In the genomic region with DNA sequence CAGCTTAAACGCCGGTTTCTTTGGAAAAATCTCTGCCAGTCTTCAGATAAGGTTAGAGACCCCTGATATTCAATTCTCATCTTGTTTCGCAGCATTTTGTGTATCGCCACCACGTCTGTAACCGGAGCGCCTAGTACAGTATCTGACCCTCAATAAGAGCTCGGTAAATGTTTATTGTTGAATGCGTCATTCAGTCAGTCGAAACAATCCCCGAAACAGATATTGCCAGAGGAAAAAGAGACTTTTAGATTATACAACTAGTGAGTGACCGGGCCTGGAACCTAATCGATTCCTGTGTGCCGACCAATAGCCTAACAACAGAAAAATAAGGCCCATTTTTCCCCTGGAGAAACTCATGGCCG, we compare ENCODE assay signal across 9 cellular contexts. TPM values are rescaled to one million over a fixed set of nuclear protein-coding genes. Genes with fewer than 3 reads are reported as not detected.
DNase-seq lines count a peak whose midpoint lies in the region; ATAC-seq, FAIRE-seq and TF ChIP-seq lines count a peak whose summit lies in the region.
"Had no signal": no experiment of that assay in that cellular context is flagged by ENCODE, and none has a peak within 500 bp of the region (broad histone marks: within the 10 kb centered on the region; RNA-seq: fewer than 3 reads in every experiment).

No MANE protein-coding gene starts in this region.

- FAIRE-seq in GM12891 (lab: Jason Lieb, UNC), result no peak
- FAIRE-seq: A204.1 had no signal

- H3K27ac ChIP-seq in stomach, result peak overlapping the region; percentile 81 to 91 (median 82)

- H3K9me3 ChIP-seq in stomach, result no peaks in the 10 kb centered on the region

- WGBS in stomach, 5 donors, result 4 to 7% (median 4%) methylated on average over 15 of the region's 15 CpGs

- H3K4me3 Mint-ChIP-seq in immature natural killer cell, result peak overlapping the region; percentile 85 to 93 (median 90)

- no peaks in the 10 kb centered on the region for H3K27me3 ChIP-seq in stomach

- peak overlapping the region; percentile 84 to 100 (median 94) for H3K4me3 ChIP-seq in stomach

- peak; percentile 54 for DNase-seq in DMS53 (lab: John Stamatoyannopoulos, UW)
- no peak for DNase-seq in DMS53 treated with DMSO at 0.1 percent for 48 hours (lab: John Stamatoyannopoulos, UW; ENCODE audit: unreplicated experiment)
- no peak for DNase-seq in activated naive CD4-positive, alpha-beta T cell treated with anti-CD3 and anti-CD28 coated beads, Interleukin-2, amount 50 U/mL, for 72 hours (ENCODE audit: low spot score in 2 of 2)
- DNase-seq in immature natural killer cell, result no peak
- DNase-seq in stomach, result no peak
- DNase-seq in SIG-M5 treated with dmso at 0.1 percent for 504 hours (lab: John Stamatoyannopoulos, UW; ENCODE audit: unreplicated experiment), result no peak
- no peak for DNase-seq in GM12891 (ENCODE audit: insufficient read length, low spot score)

- peaks cover 0 to 8% (median 2%) of the 10 kb centered on the region in 3 donors for H3K27me3 Mint-ChIP-seq in immature natural killer cell (ENCODE audit: low read depth in 3 of 3)

- TF ChIP-seq CTCF in stomach (IDR thresholded peaks at IDR 0.05), result no peak

- peaks cover 18 to 33% of the 10 kb centered on the region in 2 donors for H3K36me3 Mint-ChIP-seq in activated naive CD4-positive, alpha-beta T cell treated with anti-CD3 and anti-CD28 coated beads, Interleukin-2, amount 50 U/mL, for 72 hours
- no peaks in the 10 kb centered on the region for H3K36me3 Mint-ChIP-seq in immature natural killer cell

- no peaks in the 10 kb centered on the region for H3K36me3 ChIP-seq in stomach

- intact Hi-C loops in stomach (cut with DNase I; ENCODE audit: low total_unique reads), result loop anchor here (10.0 kb wide), 1 partner anchor 81 kb away; the partner anchor contains the start of genes GLTPD2 and VMO1

- TF ChIP-seq POLR2A in stomach (IDR thresholded peaks at IDR 0.05) (no peak), GM12891 (IDR thresholded peaks at IDR 0.05; ENCODE audit: low read depth, low read length) (no peak)

- no peak for TF ChIP-seq EP300 in stomach (IDR thresholded peaks at IDR 0.05)

- ATAC-seq in activated naive CD4-positive, alpha-beta T cell treated with anti-CD3 and anti-CD28 coated beads, Interleukin-2, amount 50 U/mL, for 72 hours, result no peak
- no peak for ATAC-seq in GM18519 (IDR thresholded peaks at IDR 0.05; ENCODE audit: low FRiP score, unreplicated experiment)

- H3K9me3 Mint-ChIP-seq in activated naive CD4-positive, alpha-beta T cell treated with anti-CD3 and anti-CD28 coated beads, Interleukin-2, amount 50 U/mL, for 72 hours, result no peaks in the 10 kb centered on the region
- no peaks in the 10 kb centered on the region for H3K9me3 Mint-ChIP-seq in immature natural killer cell

- H3K4me1 ChIP-seq in stomach, result peaks cover 13 to 41% (median 25%) of the 10 kb centered on the region in 4 donors

- peak overlapping the region; percentile 95 to 97 for H3K27ac Mint-ChIP-seq in activated naive CD4-positive, alpha-beta T cell treated with anti-CD3 and anti-CD28 coated beads, Interleukin-2, amount 50 U/mL, for 72 hours
- H3K27ac Mint-ChIP-seq in immature natural killer cell, result peak overlapping the region; percentile 40 to 89 (median 81)

- H3K4me1 Mint-ChIP-seq in immature natural killer cell, result peaks cover 33 to 43% of the 10 kb centered on the region in 2 donors

TF ChIP-seq in GM12891, 5 proteins besides CTCF, POLR2A, EP300 and RAD21:
- TF ChIP-seq TAF1 (IDR thresholded peaks at IDR 0.05; ENCODE audit: low read depth, low read length) (no peak), SPI1 (IDR thresholded peaks at IDR 0.05; ENCODE audit: low read depth, low read length) (no peak), PAX5 (IDR thresholded peaks at IDR 0.05; ENCODE audit: insufficient read depth, low read length, severe bottlenecking) (no peak), POLR2AphosphoS5 (IDR thresholded peaks at IDR 0.05; ENCODE audit: low read depth, low read length) (no peak), POU2F2 (IDR thresholded peaks at IDR 0.05; ENCODE audit: low read depth, low read length) (no peak)

RNA-seq across cellular contexts. Expression of gene PELP1, which starts 0.6 kb away (rescaled TPM):
- total RNA-seq in activated naive CD4-positive, alpha-beta T cell treated with anti-CD3 and anti-CD28 coated beads, Interleukin-2, amount 50 U/mL, for 72 hours, result 100 to 1,000 TPM in 1 of 2 donors, 10 to 100 TPM in 1; 99.1 to 126 TPM
- 10 to 100 TPM in 1 of 3 donors, 1 to 10 TPM in 2; 3.8 to 11.1 (median 4.6) TPM for polyA plus RNA-seq in immature natural killer cell
- total RNA-seq in stomach, result 10 to 100 TPM in 4 of 5 donors, 1 to 10 TPM in 1; 8.0 to 75.6 (median 22.4) TPM
- 10 to 100 TPM; 13.1 to 21.7 (median 21.1) TPM for polyA plus RNA-seq in stomach
- 28.5 TPM for polyA plus RNA-seq in GM12891 (2012; ENCODE audit: low read depth, missing spikeins)

RNA-seq across cellular contexts. Expression of gene ARRB2, which starts 7.1 kb away (rescaled TPM):
- total RNA-seq in activated naive CD4-positive, alpha-beta T cell treated with anti-CD3 and anti-CD28 coated beads, Interleukin-2, amount 50 U/mL, for 72 hours, result 100 to 1,000 TPM; 209 to 271 TPM
- polyA plus RNA-seq in immature natural killer cell (10 to 100 TPM; 46.0 to 70.9 (median 60.4) TPM), stomach (10 to 100 TPM; 22.2 to 42.6 (median 39.3) TPM)
- total RNA-seq in stomach, result 100 to 1,000 TPM in 1 of 5 donors, 10 to 100 TPM in 4; 18.7 to 157 (median 36.6) TPM
- 39.3 TPM for polyA plus RNA-seq in GM12891 (2012; ENCODE audit: low read depth, missing spikeins)

RNA-seq across cellular contexts. Expression of gene MED11, which starts 27.9 kb away (rescaled TPM):
- 10 to 100 TPM; 22.8 to 24.5 TPM for total RNA-seq in activated naive CD4-positive, alpha-beta T cell treated with anti-CD3 and anti-CD28 coated beads, Interleukin-2, amount 50 U/mL, for 72 hours
- polyA plus RNA-seq in immature natural killer cell (10 to 100 TPM; 26.2 to 52.1 (median 37.6) TPM), stomach (10 to 100 TPM; 42.2 to 49.9 (median 42.4) TPM)
- 10 to 100 TPM in 3 of 5 donors, 1 to 10 TPM in 2; 3.8 to 81.7 (median 22.0) TPM for total RNA-seq in stomach
- polyA plus RNA-seq in GM12891 (2012; ENCODE audit: low read depth, missing spikeins), result 22.8 TPM

RNA-seq across cellular contexts. Expression of gene ZMYND15, which starts 36.3 kb away (rescaled TPM):
- total RNA-seq in activated naive CD4-positive, alpha-beta T cell treated with anti-CD3 and anti-CD28 coated beads, Interleukin-2, amount 50 U/mL, for 72 hours, result under 1 TPM; 0.29 to 0.36 TPM
- polyA plus RNA-seq in immature natural killer cell, result not detected
- 1 to 10 TPM in 2 of 5 donors, under 1 TPM in 1, not detected in 2; 0.43 to 3.1 (median 1.5) TPM for total RNA-seq in stomach
- polyA plus RNA-seq in stomach, result 1 to 10 TPM in 2 of 3 donors, not detected in 1; 1.8 to 3.2 TPM
- polyA plus RNA-seq in GM12891 (2012; ENCODE audit: low read depth, missing spikeins), result not detected

RNA-seq across cellular contexts. Expression of gene CXCL16, which starts 36.4 kb away (rescaled TPM):
- total RNA-seq in activated naive CD4-positive, alpha-beta T cell treated with anti-CD3 and anti-CD28 coated beads, Interleukin-2, amount 50 U/mL, for 72 hours, result 1 to 10 TPM; 4.9 to 6.1 TPM
- 1 to 10 TPM; 1.1 to 2.2 (median 1.1) TPM for polyA plus RNA-seq in immature natural killer cell
- 10 to 100 TPM; 17.4 to 47.4 (median 30.9) TPM for total RNA-seq in stomach
- polyA plus RNA-seq in stomach, result 10 to 100 TPM; 13.7 to 37.6 (median 26.6) TPM
- 0.28 TPM for polyA plus RNA-seq in GM12891 (2012; ENCODE audit: low read depth, missing spikeins)
